10 cellular contexts compared by ENCODE assay signal in genomic region chr2:200787351-200788128, GRCh38. TPM values are rescaled to one million over a fixed set of nuclear protein-coding genes. Genes with fewer than 3 reads are reported as not detected.
DNase-seq lines count a peak whose midpoint lies in the region; ATAC-seq and TF ChIP-seq lines count a peak whose summit lies in the region.
"Had no signal": no experiment of that assay in that cellular context is flagged by ENCODE, and none has a peak within 500 bp of the region (broad histone marks: within the 10 kb centered on the region; RNA-seq: fewer than 3 reads in every experiment).

No MANE protein-coding gene starts in this region.

- no peaks in the 10 kb centered on the region for H4K20me1 ChIP-seq in SK-N-SH (ENCODE audit: insufficient read depth)

- POLR2A ChIA-PET in SK-N-SH (lab: Yijun Ruan, JAX) = no interaction called here

- no peak for ATAC-seq in HG02870 (IDR thresholded peaks at IDR 0.05; ENCODE audit: unreplicated experiment)

- H3K27me3 Mint-ChIP-seq in activated naive CD4-positive, alpha-beta T cell treated with anti-CD3 and anti-CD28 coated beads, Interleukin-2, amount 10 ng/mL, durations not matched to agents 7 days and 5 days = peaks cover 22% of the 10 kb centered on the region

- TF ChIP-seq RAD21 in SK-N-SH (IDR thresholded peaks at IDR 0.05; ENCODE audit: low read length) = no peak

- TF ChIP-seq CTCF in SK-N-SH (IDR thresholded peaks at IDR 0.05) (no peak), fibroblast of villous mesenchyme (IDR thresholded peaks at IDR 0.05; ENCODE audit: insufficient read depth, low read depth, low read length) (no peak)

- H3K36me3 Mint-ChIP-seq in activated naive CD4-positive, alpha-beta T cell treated with anti-CD3 and anti-CD28 coated beads, Interleukin-2, amount 10 ng/mL, durations not matched to agents 7 days and 5 days = no peaks in the 10 kb centered on the region

- 54% methylated on average over 16 of the region's 16 CpGs for WGBS in SK-N-SH (ENCODE audit: low lambda C conversion rate)

- no peaks in the 10 kb centered on the region for H3K27me3 ChIP-seq in SK-N-SH (ENCODE audit: insufficient read depth)
- H3K27me3 ChIP-seq: cardiac muscle cell, pancreas had no signal

- no peaks in the 10 kb centered on the region for H3K36me3 ChIP-seq in SK-N-SH (replicated peaks in 1 of 2; ENCODE audit: control insufficient read depth in 1 of 2, insufficient read depth in 2 of 2, low read length in 1 of 2)
- H3K36me3 ChIP-seq: cardiac muscle cell, pancreas had no signal

- no peaks in the 10 kb centered on the region for H3K79me2 ChIP-seq in SK-N-SH (ENCODE audit: insufficient read depth)

- CTCF ChIA-PET in activated naive CD4-positive, alpha-beta T cell treated with anti-CD3 and anti-CD28 coated beads, Interleukin-2, amount 10 ng/mL, durations not matched to agents 7 days and 5 days (lab: Charles Lee) = no interaction called here
- CTCF ChIA-PET in SK-N-SH (lab: Yijun Ruan, JAX) = no interaction called here

- peaks cover 2% of the 10 kb centered on the region for H3K4me1 Mint-ChIP-seq in activated naive CD4-positive, alpha-beta T cell treated with anti-CD3 and anti-CD28 coated beads, Interleukin-2, amount 10 ng/mL, durations not matched to agents 7 days and 5 days

- H3K4me2 ChIP-seq in SK-N-SH = peak overlapping the region; percentile 67

- H3K4me3 ChIP-seq in SK-N-SH (ENCODE audit: low read depth in 2 of 2, low read length in 1 of 2) (peak overlapping the region in 1 of 2 experiments; percentile 37; a peak in 2 of 4 replicates), fibroblast of villous mesenchyme (ENCODE audit: low read depth, low read length) (no peak overlapping the region)
- H3K4me3 ChIP-seq: cardiac muscle cell, pancreas had no signal

- H3K9me3 ChIP-seq in SK-N-SH = no peaks in the 10 kb centered on the region
- H3K9me3 ChIP-seq: pancreas had no signal

- H2AFZ ChIP-seq in SK-N-SH (ENCODE audit: low read depth) = peak overlapping the region; percentile 64

- peak in 1 of 2 experiments; percentile 73; a peak in 1 of 4 replicates for TF ChIP-seq EP300 in SK-N-SH (IDR thresholded peaks at IDR 0.05; ENCODE audit: borderline replicate concordance in 1 of 2, low read depth in 1 of 2, low read length in 1 of 2)

- H3F3A ChIP-seq in SK-N-SH (replicated peaks; ENCODE audit: insufficient read depth) = peaks cover 36% of the 10 kb centered on the region

- peaks cover 0 to 14% of the 10 kb centered on the region in 2 experiments; a peak in 3 of 4 replicates for H3K4me1 ChIP-seq in SK-N-SH (ENCODE audit: control insufficient read depth in 1 of 2, insufficient read depth in 2 of 2, low read depth in 1 of 2, low read length in 1 of 2)

- DNase-seq in activated naive CD4-positive, alpha-beta T cell treated with Interleukin-2 at 50 U/mL for 16 hours = peak; percentile 23
- DNase-seq in activated naive CD4-positive, alpha-beta T cell treated with anti-CD3 and anti-CD28 coated beads, Interleukin-2, amount 10 ng/mL, durations not matched to agents 7 days and 5 days = no peak
- DNase-seq in SK-N-SH = no peak
- peak; percentile 98 for DNase-seq in fibroblast of villous mesenchyme (ENCODE audit: low read depth)
- peak; percentile 93 for DNase-seq in stromal cell of bone marrow (ENCODE audit: low read depth)
- DNase-seq in HuH-7.5 (ENCODE audit: low spot score) = no peak
- DNase-seq in globus pallidus (ENCODE audit: low spot score) = no peak
- DNase-seq: pancreas had no signal

- H3K27ac ChIP-seq in SK-N-SH (ENCODE audit: low read depth in 2 of 2, low read length in 1 of 2) = peak overlapping the region; percentile 71 to 99; a peak in 3 of 4 replicates
- H3K27ac ChIP-seq: cardiac muscle cell, pancreas had no signal

- H3K9me2 ChIP-seq in SK-N-SH = no peaks in the 10 kb centered on the region

- no peak overlapping the region for H3K4me3 Mint-ChIP-seq in activated naive CD4-positive, alpha-beta T cell treated with anti-CD3 and anti-CD28 coated beads, Interleukin-2, amount 10 ng/mL, durations not matched to agents 7 days and 5 days

- H3K9me3 Mint-ChIP-seq in activated naive CD4-positive, alpha-beta T cell treated with anti-CD3 and anti-CD28 coated beads, Interleukin-2, amount 10 ng/mL, durations not matched to agents 7 days and 5 days = no peaks in the 10 kb centered on the region

- peak overlapping the region; percentile 69 for H3K9ac ChIP-seq in SK-N-SH

- H3K27ac Mint-ChIP-seq in activated naive CD4-positive, alpha-beta T cell treated with anti-CD3 and anti-CD28 coated beads, Interleukin-2, amount 10 ng/mL, durations not matched to agents 7 days and 5 days = no peak overlapping the region

TF ChIP-seq in SK-N-SH, 30 proteins besides CTCF, POLR2A, EP300 and RAD21 (continues in another document):
- TF ChIP-seq MXI1 (IDR thresholded peaks at IDR 0.05; ENCODE audit: low read depth, low read length) (no peak), TAF1 (IDR thresholded peaks at IDR 0.05; ENCODE audit: borderline replicate concordance, low read depth, low read length) (peak; percentile 39; the same call in 1 of the 2 replicates), POLR2AphosphoS5 (IDR thresholded peaks at IDR 0.05; ENCODE audit: low read depth, low read length) (peak; percentile 64; the same call in 1 of the 2 replicates), IRF3 (IDR thresholded peaks at IDR 0.05; ENCODE audit: low read depth, low read length) (no peak), RCOR1 (IDR thresholded peaks at IDR 0.05; ENCODE audit: low read length) (no peak), USF2 (IDR thresholded peaks at IDR 0.05; ENCODE audit: borderline replicate concordance, low read depth, low read length) (no peak), EZH2phosphoT487 (IDR thresholded peaks at IDR 0.05; ENCODE audit: borderline replicate concordance, low read depth) (no peak), USF1 (IDR thresholded peaks at IDR 0.05; ENCODE audit: borderline replicate concordance, low read depth) (no peak), FOXM1 (IDR thresholded peaks at IDR 0.05; ENCODE audit: low read depth) (no peak), GABPA (IDR thresholded peaks at IDR 0.05; ENCODE audit: low read depth) (no peak), ELF1 (IDR thresholded peaks at IDR 0.05) (no peak), RFX5 (IDR thresholded peaks at IDR 0.05; ENCODE audit: low read length) (no peak), CHD2 (IDR thresholded peaks at IDR 0.05; ENCODE audit: low read length, partially characterized antibody) (no peak), GATA2 (CRISPR knock-in tag; IDR thresholded peaks at IDR 0.05) (no peak), TEAD4 (IDR thresholded peaks at IDR 0.05; ENCODE audit: borderline replicate concordance, insufficient read depth) (0 out of 2 replicates have a peak, but pooled peaks have one; percentile 20), YY1 (IDR thresholded peaks at IDR 0.05; ENCODE audit: low read depth) (no peak)
- TF ChIP-seq, protein P1, sequence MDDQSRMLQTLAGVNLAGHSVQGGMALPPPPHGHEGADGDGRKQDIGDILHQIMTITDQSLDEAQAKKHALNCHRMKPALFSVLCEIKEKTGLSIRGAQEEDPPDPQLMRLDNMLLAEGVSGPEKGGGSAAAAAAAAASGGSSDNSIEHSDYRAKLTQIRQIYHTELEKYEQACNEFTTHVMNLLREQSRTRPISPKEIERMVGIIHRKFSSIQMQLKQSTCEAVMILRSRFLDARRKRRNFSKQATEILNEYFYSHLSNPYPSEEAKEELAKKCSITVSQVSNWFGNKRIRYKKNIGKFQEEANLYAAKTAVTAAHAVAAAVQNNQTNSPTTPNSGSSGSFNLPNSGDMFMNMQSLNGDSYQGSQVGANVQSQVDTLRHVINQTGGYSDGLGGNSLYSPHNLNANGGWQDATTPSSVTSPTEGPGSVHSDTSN (IDR thresholded peaks at IDR 0.05) = peak; percentile 84
- TF ChIP-seq, protein P2, sequence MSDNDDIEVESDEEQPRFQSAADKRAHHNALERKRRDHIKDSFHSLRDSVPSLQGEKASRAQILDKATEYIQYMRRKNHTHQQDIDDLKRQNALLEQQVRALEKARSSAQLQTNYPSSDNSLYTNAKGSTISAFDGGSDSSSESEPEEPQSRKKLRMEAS (IDR thresholded peaks at IDR 0.05; ENCODE audit: low read depth) = no peak

RNA-seq across cellular contexts. Expression of gene BZW1, which starts 24.2 kb away (rescaled TPM):
- 131 and 163 TPM in 2 replicates for polyA plus RNA-seq in SK-N-SH (2012; rRNA removed)
- 164 and 173 TPM in 2 replicates for polyA plus RNA-seq in SK-N-SH (2012; cell fraction: cytosol; rRNA removed)
- polyA plus RNA-seq in SK-N-SH (2012; cell fraction: nucleus; rRNA removed) = 68.4 and 126 TPM in 2 replicates
- total RNA-seq in fibroblast of villous mesenchyme = 528 and 662 TPM in 2 replicates

Comparison
In these comparisons a context has a peak if more than half of its experiments do, and no peak if none do; other contexts are left out.
1. DNase-seq: peak in activated naive CD4-positive, alpha-beta T cell treated with Interleukin-2 at 50 U/mL for 16 hours (single experiment), fibroblast of villous mesenchyme (single experiment) and stromal cell of bone marrow (single experiment); none in activated naive CD4-positive, alpha-beta T cell treated with anti-CD3 and anti-CD28 coated beads, Interleukin-2, amount 10 ng/mL, durations not matched to agents 7 days and 5 days (single experiment), SK-N-SH (single experiment), HuH-7.5 (single experiment) and globus pallidus (single experiment).